Comparison of ENCODE assay signal across 7 cellular contexts in the genomic region with DNA sequence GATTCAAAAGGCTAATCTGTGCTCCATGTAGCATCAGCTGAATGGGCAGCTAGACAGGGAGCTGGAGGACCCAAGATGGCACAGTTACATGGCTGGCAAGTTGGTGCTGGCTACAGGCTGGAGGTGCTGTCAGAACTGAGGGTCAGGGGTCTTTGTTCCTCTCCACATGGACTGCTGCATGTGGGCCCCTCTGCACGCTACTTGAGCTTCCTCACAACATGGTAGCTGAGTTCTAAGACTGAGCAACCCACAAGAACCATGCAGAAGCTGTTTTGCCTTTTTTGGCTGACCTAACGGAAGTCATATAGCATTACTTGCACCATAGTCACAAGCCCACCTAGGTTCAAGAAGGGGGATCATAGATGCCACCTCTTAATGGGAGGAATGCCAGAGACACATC.
"Had no signal": no experiment of that assay in that cellular context is flagged by ENCODE, and none has a peak within 500 bp of the region (broad histone marks: within the 10 kb centered on the region; RNA-seq: fewer than 3 reads in every experiment).

No MANE protein-coding gene starts in this region.

- ATAC-seq: K562 had no signal

- H3K4me3 ChIP-seq: GM23248, K562 had no signal

- DNase-seq: GOT3, H9, HCEC 1CT had no signal

- H2AFZ ChIP-seq: GM23248 had no signal

- H3K4me3 Mint-ChIP-seq: H9 had no signal

- FAIRE-seq: H54, HTR-8/SVneo, K562 had no signal

- H3K27ac ChIP-seq: GM23248 had no signal

- H3K9ac ChIP-seq: GM23248 had no signal
